Comparison of ENCODE assay signal across 5 cellular contexts in genomic region chr7:76904688-76905087, GRCh38.
DNase-seq lines count a peak whose midpoint lies in the region; ATAC-seq, FAIRE-seq and TF ChIP-seq lines count a peak whose summit lies in the region.
"Not testable (repeated sequence)": the region's sequence is repeated elsewhere in the genome, so short reads cannot be mapped to it uniquely, and the experiment has no call there.

No MANE protein-coding gene starts in this region.

- not testable (repeated sequence) for H3K56ac ChIP-seq in H1 (replicated peaks; ENCODE audit: insufficient read length, low read depth, low read length)

- not testable (repeated sequence) for H3K4me1 ChIP-seq in GM12878 (ENCODE audit: control insufficient read depth, insufficient read depth, low read length); H1 (replicated peaks in 1 of 4; ENCODE audit: control insufficient read depth in 3 of 4, insufficient read depth in 4 of 4, low read length in 3 of 4); right lobe of liver

- H2BK120ac ChIP-seq in H1 (replicated peaks; ENCODE audit: low read depth, low read length): not testable (repeated sequence)

- H3K4me3 ChIP-seq in GM12878; H1 (ENCODE audit: extremely low read depth in 1 of 4, insufficient read depth in 2 of 4, low read depth in 3 of 4, low read length in 4 of 4); right lobe of liver: not testable (repeated sequence)

- H4K5ac ChIP-seq in H1 (ENCODE audit: insufficient read length, low read depth, low read length): not testable (repeated sequence)

- CTCF ChIA-PET in GM12878 (lab: Yijun Ruan, JAX); H1 (lab: Charles Lee; ENCODE audit: partially characterized antibody): not testable (repeated sequence)

- not testable (repeated sequence) for H4K8ac ChIP-seq in H1 (ENCODE audit: extremely low read depth, insufficient read depth, low read length)

- not testable (repeated sequence) for H2BK20ac ChIP-seq in H1 (ENCODE audit: low read length)

- not testable (repeated sequence) for H3K23ac ChIP-seq in H1 (ENCODE audit: insufficient read length)

- not testable (repeated sequence) for H3K9ac ChIP-seq in GM12878 (ENCODE audit: control insufficient read depth, insufficient read depth, low read length); H1 (replicated peaks in 1 of 4; ENCODE audit: extremely low read depth in 1 of 4, low read depth in 3 of 4, low read length in 3 of 4)

- not testable (repeated sequence) for H3K27ac ChIP-seq in GM12878 (ENCODE audit: control insufficient read depth, insufficient read depth); H1 (ENCODE audit: low read depth, low read length); right lobe of liver

- in situ Hi-C loops in GM12878 (cut with MboI): not testable (repeated sequence)

- no CpG with 5 or more reads among the region's 1 CpG for WGBS in GM12878 (ENCODE audit: insufficient coverage, insufficient replicate concordance, low lambda C conversion rate, missing lambda C conversion rate)
- WGBS in H1 (ENCODE audit: extremely low coverage in 1 of 2, insufficient coverage in 1 of 2, insufficient read length in 1 of 2, insufficient replicate concordance in 2 of 2, low coverage in 1 of 2, low lambda C conversion rate in 2 of 2, missing lambda C conversion rate in 1 of 2), 2 experiments: no CpG with 5 or more reads among the region's 1 CpG
- WGBS in right lobe of liver (ENCODE audit: insufficient coverage, low coverage, low lambda C conversion rate, missing lambda C conversion rate): no CpG with 5 or more reads among the region's 1 CpG

- intact Hi-C loops in GM12878 (cut with micrococcal nuclease; ENCODE audit: unreplicated experiment); right lobe of liver (cut with DNase I): not testable (repeated sequence)

- ATAC-seq in GM12878: not testable (repeated sequence)
- peak in 3 of 4 donors; percentile 28 to 53 (median 36) for ATAC-seq in right lobe of liver

- not testable (repeated sequence) for H3K18ac ChIP-seq in H1 (ENCODE audit: extremely low read depth, low read length)

- RAD21 ChIA-PET in GM12878 (lab: Charles Lee; ENCODE audit: unreplicated experiment): not testable (repeated sequence)

- H3K9me3 ChIP-seq in GM12878 (replicated peaks; ENCODE audit: control insufficient read depth, insufficient read depth, low read length); H1 (ENCODE audit: insufficient read depth in 2 of 2, low read depth in 1 of 2, low read length in 1 of 2); right lobe of liver: not testable (repeated sequence)

- not testable (repeated sequence) for TF ChIP-seq EP300 in GM12878 (IDR thresholded peaks at IDR 0.05; ENCODE audit: borderline replicate concordance in 1 of 2, control insufficient read depth in 1 of 2, low read depth in 2 of 2, low read length in 2 of 2); H1 (IDR thresholded peaks at IDR 0.05; ENCODE audit: borderline replicate concordance in 1 of 2, low read depth in 2 of 2, low read length in 2 of 2)

- POLR2A ChIA-PET in GM12878 (lab: Charles Lee); H1 (lab: Charles Lee; ENCODE audit: partially characterized antibody): not testable (repeated sequence)

- not testable (repeated sequence) for H2BK15ac ChIP-seq in H1 (ENCODE audit: low read length)

- peak; percentile 92 for FAIRE-seq in D721Med (lab: Jason Lieb, UNC)
- peak; percentile 65 for FAIRE-seq in GM12892 (lab: Jason Lieb, UNC)
- FAIRE-seq in GM12878 (lab: Jason Lieb, UNC): peak; percentile 62
- FAIRE-seq in H1 (lab: Jason Lieb, UNC): peak; percentile 45

- not testable (repeated sequence) for H4K91ac ChIP-seq in H1 (replicated peaks; ENCODE audit: insufficient read length, low read length)

- not testable (repeated sequence) for H3K27me3 ChIP-seq in GM12878 (replicated peaks in 1 of 2; ENCODE audit: control insufficient read depth in 2 of 2, insufficient read depth in 2 of 2, low read length in 1 of 2); H1 (replicated peaks in 1 of 4; ENCODE audit: control insufficient read depth in 3 of 4, extremely low read depth in 1 of 4, insufficient read depth in 3 of 4, low read length in 3 of 4); right lobe of liver

- H3K4me2 ChIP-seq in GM12878 (ENCODE audit: control insufficient read depth, insufficient read depth); H1 (ENCODE audit: insufficient read depth in 1 of 2, low read depth in 2 of 2, low read length in 2 of 2): not testable (repeated sequence)

- SMC1A ChIA-PET in GM12878 (lab: Charles Lee; ENCODE audit: uncharacterized antibody, unreplicated experiment): not testable (repeated sequence)

- not testable (repeated sequence) for TF ChIP-seq RAD21 in GM12878 (IDR thresholded peaks at IDR 0.05; ENCODE audit: insufficient read depth, low read depth, low read length); H1 (IDR thresholded peaks at IDR 0.05 in 1 of 2, conservative IDR thresholded peaks at IDR 0.05 in 1 of 2; ENCODE audit: low read depth in 2 of 2, low read length in 2 of 2)

- not testable (repeated sequence) for H4K20me1 ChIP-seq in GM12878 (ENCODE audit: control insufficient read depth, insufficient read depth); H1 (replicated peaks in 1 of 2; ENCODE audit: control insufficient read depth in 1 of 2, insufficient read depth in 2 of 2, low read length in 2 of 2)

- H3K36me3 ChIP-seq in GM12878 (ENCODE audit: control insufficient read depth in 2 of 2, insufficient read depth in 2 of 2, low read length in 1 of 2); H1 (ENCODE audit: control insufficient read depth in 2 of 4, insufficient read depth in 4 of 4, low read length in 3 of 4); right lobe of liver: not testable (repeated sequence)

- not testable (repeated sequence) for H3K23me2 ChIP-seq in H1 (ENCODE audit: low read depth, low read length)

- H3K79me2 ChIP-seq in GM12878 (ENCODE audit: control insufficient read depth, insufficient read depth, low read length); H1 (ENCODE audit: control insufficient read depth in 1 of 2, insufficient read depth in 2 of 2, low read length in 2 of 2): not testable (repeated sequence)

- not testable (repeated sequence) for H2BK12ac ChIP-seq in H1 (ENCODE audit: low read depth, low read length)

- TF ChIP-seq POLR2A in GM12892 (IDR thresholded peaks at IDR 0.05; ENCODE audit: low read depth, low read length); GM12878 (IDR thresholded peaks at IDR 0.05; ENCODE audit: low read depth, low read length); H1 (IDR thresholded peaks at IDR 0.05; ENCODE audit: control extremely low read depth in 1 of 2, low read depth in 2 of 2, low read length in 2 of 2); right lobe of liver (IDR thresholded peaks at IDR 0.05): not testable (repeated sequence)

- not testable (repeated sequence) for H2BK5ac ChIP-seq in H1 (ENCODE audit: low read depth, low read length)

- not testable (repeated sequence) for H2AFZ ChIP-seq in GM12878 (ENCODE audit: control insufficient read depth, low read depth, low read length); H1 (ENCODE audit: low read length)

- not testable (repeated sequence) for DNase-seq in D721Med (ENCODE audit: insufficient read length, low spot score); GM12892 (ENCODE audit: insufficient read length); GM12878 (ENCODE audit: low read depth, low spot score); H1 (ENCODE audit: low read depth in 1 of 2, low spot score in 2 of 2); right lobe of liver

- not testable (repeated sequence) for TF ChIP-seq CTCF in D721Med (IDR thresholded peaks at IDR 0.05; ENCODE audit: insufficient read depth, missing control alignments); GM12878 (IDR thresholded peaks at IDR 0.05 in 2 of 3, conservative IDR thresholded peaks at IDR 0.05 in 1 of 3; ENCODE audit: control insufficient read depth in 2 of 3, extremely low read depth in 1 of 3, insufficient read depth in 1 of 3, low read depth in 3 of 3, low read length in 3 of 3); H1 (IDR thresholded peaks at IDR 0.05; ENCODE audit: control extremely low read depth in 1 of 3, insufficient read depth in 1 of 3, low read depth in 1 of 3, low read length in 3 of 3); right lobe of liver (IDR thresholded peaks at IDR 0.05)

- H3K14ac ChIP-seq in H1 (ENCODE audit: insufficient read length): not testable (repeated sequence)

- not testable (repeated sequence) for H2AK5ac ChIP-seq in H1 (ENCODE audit: low read depth, low read length)

- not testable (repeated sequence) for BruUV-seq in GM12878 (replicated peaks; lab: Mats Ljungman, UMichigan)

- H3K79me1 ChIP-seq in H1 (ENCODE audit: low read depth, low read length): not testable (repeated sequence)

- H3K4ac ChIP-seq in H1 (replicated peaks; ENCODE audit: insufficient read length, low read depth, low read length): not testable (repeated sequence)
